In the genomic region with DNA sequence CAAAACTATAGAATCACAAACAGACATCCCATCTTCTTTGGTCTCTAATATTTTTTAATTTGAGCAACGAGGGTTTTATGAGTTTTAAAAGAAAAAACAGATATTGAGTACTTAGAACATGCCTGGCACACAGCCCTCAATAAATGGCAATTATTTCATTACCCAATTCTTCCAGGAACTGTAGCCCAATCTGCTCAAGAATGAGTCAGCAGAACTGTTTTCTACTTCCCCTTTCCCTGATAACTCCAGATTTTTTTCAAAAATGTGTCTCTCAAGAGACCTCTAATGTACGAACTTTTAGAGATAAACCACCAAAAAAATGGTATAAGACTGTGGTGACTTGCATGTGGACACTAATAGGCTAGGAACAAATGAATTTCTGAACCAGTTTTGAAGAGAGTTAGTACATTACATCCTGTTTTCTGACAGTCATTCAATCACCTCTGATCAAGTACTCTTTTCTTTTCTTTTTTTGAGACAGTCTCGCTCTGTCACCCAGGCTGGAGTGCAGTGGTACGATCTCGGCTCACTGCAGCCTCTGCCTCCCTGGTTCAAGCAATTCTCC, we compare ENCODE assay signal across 10 cellular contexts. TPM values are rescaled to one million over a fixed set of nuclear protein-coding genes. Genes with fewer than 3 reads are reported as not detected.
DNase-seq lines count a peak whose midpoint lies in the region; ATAC-seq and TF ChIP-seq lines count a peak whose summit lies in the region.
"Had no signal": no experiment of that assay in that cellular context is flagged by ENCODE, and none has a peak within 500 bp of the region (broad histone marks: within the 10 kb centered on the region; RNA-seq: fewer than 3 reads in every experiment).

No MANE protein-coding gene starts in this region.

- peak overlapping the region; percentile 8 for H3K27ac Mint-ChIP-seq in activated CD4-positive, alpha-beta T cell treated with anti-CD3 and anti-CD28 coated beads for 36 hours

- no peak for TF ChIP-seq POLR2A in testis (IDR thresholded peaks at IDR 0.05)

- CTCF ChIA-PET in activated CD4-positive, alpha-beta T cell treated with anti-CD3 and anti-CD28 coated beads for 36 hours (lab: Charles Lee), result interaction anchor here (0.6 to 1.3 kb wide), 5 partner anchors 15 to 592 kb away, joined by 3 to 5 read pairs (median 4); no protein-coding TSS in a partner anchor

- H3K4me3 Mint-ChIP-seq in activated CD4-positive, alpha-beta T cell treated with anti-CD3 and anti-CD28 coated beads for 36 hours, result no peak overlapping the region

- no peak for DNase-seq in activated CD4-positive, alpha-beta T cell treated with anti-CD3 and anti-CD28 coated beads for 36 hours
- DNase-seq in activated CD4-positive, alpha-beta T cell treated with anti-CD3 and anti-CD28 coated beads for 48 hours, result no peak
- peak; percentile 67 for DNase-seq in SKM-1 (lab: John Stamatoyannopoulos, UW; ENCODE audit: unreplicated experiment)
- DNase-seq in Right ventricle myocardium superior, result no peak
- no peak for DNase-seq in testis
- no peak for DNase-seq in stimulated activated CD4-positive, alpha-beta T cell treated with anti-CD3 and anti-CD28 coated beads, Interleukin-2, amount 100 ng/mL, for 24 hours
- DNase-seq in glomerular visceral epithelial cell (ENCODE audit: extremely low spot score), result no peak
- DNase-seq: BE2C, foreskin melanocyte had no signal

- POLR2A ChIA-PET in activated CD4-positive, alpha-beta T cell treated with anti-CD3 and anti-CD28 coated beads for 36 hours (lab: Charles Lee), result no interaction called here

- H3K4me1 ChIP-seq in testis, result no peaks in the 10 kb centered on the region
- H3K4me1 ChIP-seq: BE2C had no signal

- intact Hi-C loops in activated CD4-positive, alpha-beta T cell treated with anti-CD3 and anti-CD28 coated beads for 36 hours (cut with DNase I, micrococcal nuclease), result no loop called here
- intact Hi-C loops in Right ventricle myocardium superior (cut with DNase I) (no loop called here), testis (cut with DNase I; ENCODE audit: low total_unique reads) (no loop called here)

- H3K4me1 Mint-ChIP-seq in activated CD4-positive, alpha-beta T cell treated with anti-CD3 and anti-CD28 coated beads for 36 hours, result peaks cover 22% of the 10 kb centered on the region

- no peak overlapping the region for H3K4me3 ChIP-seq in testis

- peaks cover 18% of the 10 kb centered on the region for H3K36me3 Mint-ChIP-seq in activated CD4-positive, alpha-beta T cell treated with anti-CD3 and anti-CD28 coated beads for 36 hours (ENCODE audit: low read depth)

- ATAC-seq in activated CD4-positive, alpha-beta T cell treated with anti-CD3 and anti-CD28 coated beads for 36 hours, result no peak
- ATAC-seq in Right ventricle myocardium superior (ENCODE audit: poor library complexity) (peak; percentile 84), GM18517 (IDR thresholded peaks at IDR 0.05; ENCODE audit: unreplicated experiment) (no peak)

- H3K9me3 ChIP-seq in testis, result no peaks in the 10 kb centered on the region
- H3K9me3 ChIP-seq: BE2C had no signal

- no peaks in the 10 kb centered on the region for H3K27me3 Mint-ChIP-seq in activated CD4-positive, alpha-beta T cell treated with anti-CD3 and anti-CD28 coated beads for 36 hours

- TF ChIP-seq CTCF in testis (IDR thresholded peaks at IDR 0.05), result no peak

- no peaks in the 10 kb centered on the region for H3K9me3 Mint-ChIP-seq in activated CD4-positive, alpha-beta T cell treated with anti-CD3 and anti-CD28 coated beads for 36 hours (ENCODE audit: low read depth)

- no peaks in the 10 kb centered on the region for H3K27me3 ChIP-seq in testis
- H3K27me3 ChIP-seq: BE2C had no signal

- no peaks in the 10 kb centered on the region for H3K36me3 ChIP-seq in testis (ENCODE audit: low read depth, missing control alignments)

- peak overlapping the region; percentile 4 to 54 for H3K27ac ChIP-seq in testis

- 62 to 66% methylated on average over 5 of the region's 5 CpGs for WGBS in testis, 2 donors

RNA-seq across cellular contexts. Expression of a gene that starts 11.5 kb away (rescaled TPM):
- total RNA-seq in activated CD4-positive, alpha-beta T cell treated with anti-CD3 and anti-CD28 coated beads for 36 hours, result 1 to 10 TPM; 6.6 to 8.4 TPM
- total RNA-seq in Right ventricle myocardium superior (7.4 TPM), testis (10 to 100 TPM; 21.9 to 22.9 TPM)
- polyA plus RNA-seq in testis (ENCODE audit: insufficient read depth, low read depth, low replicate concordance), result 12.4 TPM
